In genomic region chr1:70675737-70676156, GRCh38 we compare ENCODE assay signal across 1 cellular context.
TF ChIP-seq lines count a peak whose summit lies in the region.

No MANE protein-coding gene starts in this region.

TF ChIP-seq in K562, 482 proteins besides CTCF, POLR2A, EP300 and RAD21 (continued from another document and continues in another):
- TF ChIP-seq FOSL1 (tag; conservative IDR thresholded peaks at IDR 0.05) (peak; percentile 64), BACH1 (tag; IDR thresholded peaks at IDR 0.05) (no peak), ZNF121 (CRISPR knock-in tag; conservative IDR thresholded peaks at IDR 0.05) (no peak), SETDB1 (IDR thresholded peaks at IDR 0.05; ENCODE audit: low read length) (no peak), TFAP4 (CRISPR knock-in tag; IDR thresholded peaks at IDR 0.05; ENCODE audit: borderline replicate concordance) (peak; percentile 49), IRF1 (CRISPR knock-in tag; IDR thresholded peaks at IDR 0.05; ENCODE audit: borderline replicate concordance) (no peak), RBM25 (IDR thresholded peaks at IDR 0.05; ENCODE audit: low read depth, low read length, severe bottlenecking) (no peak), GABPB2 (CRISPR knock-in tag; conservative IDR thresholded peaks at IDR 0.05) (no peak), DIDO1 (tag; IDR thresholded peaks at IDR 0.05; ENCODE audit: low read depth) (0 out of 2 replicates have a peak, but pooled peaks have one; percentile 41), EWSR1 (IDR thresholded peaks at IDR 0.05; ENCODE audit: borderline replicate concordance, low read depth, partially characterized antibody) (no peak), KDM2B (CRISPR knock-in tag; IDR thresholded peaks at IDR 0.05) (no peak), REST (CRISPR knock-in tag; IDR thresholded peaks at IDR 0.05; ENCODE audit: low read depth) (no peak), ASH1L (IDR thresholded peaks at IDR 0.05; ENCODE audit: borderline replicate concordance, low read depth, partially characterized antibody) (no peak), BHLHE40 (IDR thresholded peaks at IDR 0.05; ENCODE audit: low read length) (peak; percentile 68; the same call in 1 of the 2 replicates), GABPB1 (CRISPR knock-in tag; IDR thresholded peaks at IDR 0.05) (peak; percentile 71), FOXK2 (conservative IDR thresholded peaks at IDR 0.05 in 1 of 2, IDR thresholded peaks at IDR 0.05 in 1 of 2; ENCODE audit: low read depth in 2 of 2) (peak; percentile 88), ZBTB17 (CRISPR knock-in tag; IDR thresholded peaks at IDR 0.05) (no peak), ZBTB40 (IDR thresholded peaks at IDR 0.05) (peak; percentile 52), ZBTB40 (CRISPR knock-in tag; IDR thresholded peaks at IDR 0.05) (no peak), PBX2 (CRISPR knock-in tag; IDR thresholded peaks at IDR 0.05; ENCODE audit: low read depth) (no peak), PBX2 (tag; conservative IDR thresholded peaks at IDR 0.05; ENCODE audit: low read depth) (peak; percentile 46), PHB (CRISPR knock-in tag; IDR thresholded peaks at IDR 0.05) (no peak), PKNOX1 (IDR thresholded peaks at IDR 0.05) (peak; percentile 85), ETV5 (CRISPR knock-in tag; IDR thresholded peaks at IDR 0.05; ENCODE audit: low read depth) (peak; percentile 91), MECOM (CRISPR knock-in tag; IDR thresholded peaks at IDR 0.05) (no peak), MEF2A (IDR thresholded peaks at IDR 0.05; ENCODE audit: control insufficient read depth, low read depth, low read length) (no peak)
- TF ChIP-seq, protein P1, sequence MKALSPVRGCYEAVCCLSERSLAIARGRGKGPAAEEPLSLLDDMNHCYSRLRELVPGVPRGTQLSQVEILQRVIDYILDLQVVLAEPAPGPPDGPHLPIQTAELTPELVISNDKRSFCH (CRISPR knock-in tag; IDR thresholded peaks at IDR 0.05): no peak
- TF ChIP-seq, protein P1 (tag; IDR thresholded peaks at IDR 0.05): peak; percentile 60; the same call in 1 of the 2 replicates
- TF ChIP-seq, protein P2, sequence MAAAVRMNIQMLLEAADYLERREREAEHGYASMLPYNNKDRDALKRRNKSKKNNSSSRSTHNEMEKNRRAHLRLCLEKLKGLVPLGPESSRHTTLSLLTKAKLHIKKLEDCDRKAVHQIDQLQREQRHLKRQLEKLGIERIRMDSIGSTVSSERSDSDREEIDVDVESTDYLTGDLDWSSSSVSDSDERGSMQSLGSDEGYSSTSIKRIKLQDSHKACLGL (CRISPR knock-in tag; IDR thresholded peaks at IDR 0.05; ENCODE audit: borderline replicate concordance, poor library complexity, severe bottlenecking): no peak
- TF ChIP-seq, protein P3, sequence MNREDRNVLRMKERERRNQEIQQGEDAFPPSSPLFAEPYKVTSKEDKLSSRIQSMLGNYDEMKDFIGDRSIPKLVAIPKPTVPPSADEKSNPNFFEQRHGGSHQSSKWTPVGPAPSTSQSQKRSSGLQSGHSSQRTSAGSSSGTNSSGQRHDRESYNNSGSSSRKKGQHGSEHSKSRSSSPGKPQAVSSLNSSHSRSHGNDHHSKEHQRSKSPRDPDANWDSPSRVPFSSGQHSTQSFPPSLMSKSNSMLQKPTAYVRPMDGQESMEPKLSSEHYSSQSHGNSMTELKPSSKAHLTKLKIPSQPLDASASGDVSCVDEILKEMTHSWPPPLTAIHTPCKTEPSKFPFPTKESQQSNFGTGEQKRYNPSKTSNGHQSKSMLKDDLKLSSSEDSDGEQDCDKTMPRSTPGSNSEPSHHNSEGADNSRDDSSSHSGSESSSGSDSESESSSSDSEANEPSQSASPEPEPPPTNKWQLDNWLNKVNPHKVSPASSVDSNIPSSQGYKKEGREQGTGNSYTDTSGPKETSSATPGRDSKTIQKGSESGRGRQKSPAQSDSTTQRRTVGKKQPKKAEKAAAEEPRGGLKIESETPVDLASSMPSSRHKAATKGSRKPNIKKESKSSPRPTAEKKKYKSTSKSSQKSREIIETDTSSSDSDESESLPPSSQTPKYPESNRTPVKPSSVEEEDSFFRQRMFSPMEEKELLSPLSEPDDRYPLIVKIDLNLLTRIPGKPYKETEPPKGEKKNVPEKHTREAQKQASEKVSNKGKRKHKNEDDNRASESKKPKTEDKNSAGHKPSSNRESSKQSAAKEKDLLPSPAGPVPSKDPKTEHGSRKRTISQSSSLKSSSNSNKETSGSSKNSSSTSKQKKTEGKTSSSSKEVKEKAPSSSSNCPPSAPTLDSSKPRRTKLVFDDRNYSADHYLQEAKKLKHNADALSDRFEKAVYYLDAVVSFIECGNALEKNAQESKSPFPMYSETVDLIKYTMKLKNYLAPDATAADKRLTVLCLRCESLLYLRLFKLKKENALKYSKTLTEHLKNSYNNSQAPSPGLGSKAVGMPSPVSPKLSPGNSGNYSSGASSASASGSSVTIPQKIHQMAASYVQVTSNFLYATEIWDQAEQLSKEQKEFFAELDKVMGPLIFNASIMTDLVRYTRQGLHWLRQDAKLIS (CRISPR knock-in tag; IDR thresholded peaks at IDR 0.05): 0 out of 2 replicates have a peak, but pooled peaks have one; percentile 43
